Comparison of ENCODE assay signal across 20 cellular contexts in the genomic region with DNA sequence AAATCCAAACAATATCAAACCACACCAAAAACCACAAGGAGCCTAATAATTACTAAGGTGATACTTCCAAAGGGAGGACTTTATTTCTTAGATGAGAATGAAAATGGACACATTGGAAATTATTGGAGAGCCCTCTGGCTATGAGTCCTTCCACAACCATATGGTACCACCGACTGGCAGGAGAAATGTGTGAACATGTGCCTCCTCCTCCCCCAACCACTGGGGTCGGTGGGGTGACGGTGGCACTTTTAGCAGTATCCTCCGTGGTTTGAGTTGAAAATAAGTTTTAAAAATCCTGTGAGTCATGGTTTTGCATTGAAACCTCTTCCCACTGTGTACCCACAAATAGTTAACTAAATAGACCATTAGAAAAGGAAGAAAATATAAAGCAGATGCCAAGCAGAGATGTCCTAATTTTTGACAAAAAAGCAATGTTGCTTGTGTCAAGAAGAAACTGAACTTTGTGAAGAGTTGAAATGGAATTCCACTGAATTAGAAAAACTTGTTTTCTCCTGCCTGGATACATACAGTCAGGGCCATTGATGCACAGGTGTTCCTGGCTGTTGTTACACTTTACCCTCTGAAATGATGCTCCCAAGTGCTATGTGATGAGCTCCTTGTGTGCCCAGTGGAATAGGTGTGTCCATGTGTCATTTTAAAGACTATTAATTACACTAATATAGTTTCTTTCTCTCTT. TPM values are rescaled to one million over a fixed set of nuclear protein-coding genes. Genes with fewer than 3 reads are reported as not detected.
DNase-seq lines count a peak whose midpoint lies in the region; ATAC-seq, FAIRE-seq and TF ChIP-seq lines count a peak whose summit lies in the region.
"Had no signal": no experiment of that assay in that cellular context is flagged by ENCODE, and none has a peak within 500 bp of the region (broad histone marks: within the 10 kb centered on the region; RNA-seq: fewer than 3 reads in every experiment).

No MANE protein-coding gene starts in this region.

- peaks cover 53% of the 10 kb centered on the region for H3K79me2 ChIP-seq in endothelial cell of umbilical vein (ENCODE audit: control insufficient read depth, insufficient read depth, low read length)
- H3K79me2 ChIP-seq: parathyroid adenoma had no signal

- H3K27me3 ChIP-seq in left ventricle myocardium inferior (ENCODE audit: low read depth) (peaks cover 29% of the 10 kb centered on the region), endothelial cell of umbilical vein (ENCODE audit: control insufficient read depth in 2 of 2, insufficient read depth in 2 of 2, low read length in 2 of 2) (no peaks in the 10 kb centered on the region), lower lobe of right lung (ENCODE audit: low read depth) (peaks cover 16% of the 10 kb centered on the region), upper lobe of right lung (no peaks in the 10 kb centered on the region)

- no peak for TF ChIP-seq CTCF in left ventricle myocardium inferior (IDR thresholded peaks at IDR 0.05; ENCODE audit: borderline replicate concordance)
- TF ChIP-seq CTCF in endothelial cell of umbilical vein (IDR thresholded peaks at IDR 0.05; ENCODE audit: extremely low read depth in 1 of 2, insufficient read depth in 1 of 2, low read depth in 1 of 2, low read length in 2 of 2): no peak
- no peak for TF ChIP-seq CTCF in lower lobe of right lung (IDR thresholded peaks at IDR 0.05)
- TF ChIP-seq CTCF in upper lobe of right lung (IDR thresholded peaks at IDR 0.05): no peak
- TF ChIP-seq CTCF in endothelial cell (IDR thresholded peaks at IDR 0.05; ENCODE audit: unreplicated experiment): no peak

- no peaks in the 10 kb centered on the region for H3K9me1 ChIP-seq in endothelial cell of umbilical vein (replicated peaks; ENCODE audit: control insufficient read depth, extremely low read depth, insufficient read depth, low read length)

- BruUV-seq in endothelial cell of umbilical vein (replicated peaks; lab: Mats Ljungman, UMichigan): no TSS peak

- peaks cover 4% of the 10 kb centered on the region for H4K20me1 ChIP-seq in endothelial cell of umbilical vein (replicated peaks; ENCODE audit: control insufficient read depth, extremely low read depth, insufficient read depth, low read length)

- intact Hi-C loops in left ventricle myocardium inferior (cut with micrococcal nuclease) (loop anchor here (5.0 kb wide), 1 partner anchor 309 kb away; no protein-coding TSS in a partner anchor), Right ventricle myocardium superior (cut with DNase I) (loop anchor here (5.0 kb wide), 1 partner anchor 309 kb away; no protein-coding TSS in a partner anchor), endothelial cell of umbilical vein (cut with micrococcal nuclease) (loop anchor here (5.0 kb wide), 1 partner anchor 1081 kb away; no protein-coding TSS in a partner anchor), lower lobe of right lung (cut with DNase I) (no loop called here), upper lobe of right lung (cut with DNase I) (no loop called here)

- no peaks in the 10 kb centered on the region for H3K9me3 Mint-ChIP-seq in endothelial cell (ENCODE audit: unreplicated experiment)
- no peaks in the 10 kb centered on the region for H3K9me3 Mint-ChIP-seq in activated naive CD8-positive, alpha-beta T cell treated with anti-CD3 and anti-CD28 coated beads, Interleukin-2, amount 50 U/mL, for 24 hours
- H3K9me3 Mint-ChIP-seq: naive thymus-derived CD4-positive, alpha-beta T cell had no signal

- H3K27ac ChIP-seq in left ventricle myocardium inferior (replicated peaks): no peak overlapping the region
- H3K27ac ChIP-seq in endothelial cell of umbilical vein (ENCODE audit: insufficient read depth, low read depth, low read length): peak overlapping the region; percentile 98
- peak overlapping the region; percentile 48 for H3K27ac ChIP-seq in lower lobe of right lung
- H3K27ac ChIP-seq in upper lobe of right lung: no peak overlapping the region
- H3K27ac ChIP-seq: parathyroid adenoma, SK-N-MC had no signal

- H3K27me3 Mint-ChIP-seq in endothelial cell (ENCODE audit: unreplicated experiment): peaks cover 5% of the 10 kb centered on the region
- peaks cover 37% of the 10 kb centered on the region for H3K27me3 Mint-ChIP-seq in activated naive CD8-positive, alpha-beta T cell treated with anti-CD3 and anti-CD28 coated beads, Interleukin-2, amount 50 U/mL, for 24 hours

- ATAC-seq in Right ventricle myocardium superior (ENCODE audit: poor library complexity) (no peak), lower lobe of right lung (no peak), upper lobe of right lung (no peak)
- ATAC-seq in activated naive CD8-positive, alpha-beta T cell treated with anti-CD3 and anti-CD28 coated beads, Interleukin-2, amount 50 U/mL, for 24 hours: no peak
- ATAC-seq: activated CD4-positive, CD25-positive, alpha-beta regulatory T cell treated with anti-CD3 and anti-CD28 coated beads, Interleukin-2, amount 50 U/mL, for 24 hours; gastroesophageal sphincter; naive thymus-derived CD4-positive, alpha-beta T cell; PC-3 had no signal

- peak overlapping the region; percentile 93 for H3K4me2 ChIP-seq in endothelial cell of umbilical vein (ENCODE audit: insufficient read depth, low read length)

- no peaks in the 10 kb centered on the region for H3K36me3 ChIP-seq in left ventricle myocardium inferior
- H3K36me3 ChIP-seq in endothelial cell of umbilical vein (ENCODE audit: control insufficient read depth in 2 of 2, extremely low read depth in 1 of 2, insufficient read depth in 2 of 2, low read length in 2 of 2): peaks cover 35 to 54% of the 10 kb centered on the region in 2 experiments
- H3K36me3 ChIP-seq in lower lobe of right lung: peaks cover 27% of the 10 kb centered on the region
- no peaks in the 10 kb centered on the region for H3K36me3 ChIP-seq in upper lobe of right lung

- CTCF ChIA-PET in endothelial cell of umbilical vein (lab: Charles Lee): interaction anchor here (1.2 to 1.8 kb wide), 2 partner anchors 312 to 679 kb away, joined by 4 to 5 read pairs; no protein-coding TSS in a partner anchor

- no peak for DNase-seq in left ventricle myocardium inferior
- no peak for DNase-seq in Right ventricle myocardium superior
- DNase-seq in endothelial cell of umbilical vein (ENCODE audit: low read depth, low spot score): no peak
- DNase-seq in lower lobe of right lung: no peak
- no peak for DNase-seq in upper lobe of right lung
- no peak for DNase-seq in stimulated activated CD4-positive, alpha-beta T cell treated with anti-CD3 and anti-CD28 coated beads, Interleukin-4, amount 100 ng/mL, for 4 hours
- DNase-seq in endothelial cell (ENCODE audit: low spot score): no peak
- DNase-seq in activated naive CD8-positive, alpha-beta T cell treated with anti-CD3 and anti-CD28 coated beads, Interleukin-2, amount 50 U/mL, for 24 hours: no peak
- DNase-seq: central memory CD4-positive, alpha-beta T cell; DMS153; effector memory CD4-positive, alpha-beta T cell; naive thymus-derived CD4-positive, alpha-beta T cell; NCI-H748 treated with DMSO at 0.1 percent for 48 hours; PC-3; stimulated activated CD4-positive, alpha-beta T cell treated with anti-CD3 and anti-CD28 coated beads, Interleukin-4, amount 100 ng/mL, for 1 hour had no signal

- H3K4me1 ChIP-seq in left ventricle myocardium inferior: peaks cover 27% of the 10 kb centered on the region
- H3K4me1 ChIP-seq in endothelial cell of umbilical vein (ENCODE audit: control insufficient read depth, extremely low read depth, insufficient read depth, low read length): peaks cover 37% of the 10 kb centered on the region
- peaks cover 40% of the 10 kb centered on the region for H3K4me1 ChIP-seq in lower lobe of right lung
- H3K4me1 ChIP-seq in upper lobe of right lung: no peaks in the 10 kb centered on the region
- H3K4me1 ChIP-seq: parathyroid adenoma had no signal

- H3K4me3 ChIP-seq in left ventricle myocardium inferior (peak overlapping the region; percentile 68), endothelial cell of umbilical vein (replicated peaks in 1 of 3; ENCODE audit: insufficient read depth in 1 of 3, low read depth in 1 of 3, low read length in 3 of 3) (peak overlapping the region; percentile 91 to 98 (median 96)), lower lobe of right lung (peak overlapping the region; percentile 56), upper lobe of right lung (peak overlapping the region; percentile 53)
- H3K4me3 ChIP-seq: SK-N-MC had no signal

- TF ChIP-seq POLR2A in endothelial cell of umbilical vein (IDR thresholded peaks at IDR 0.05; ENCODE audit: low read depth, low read length): peak; percentile 87

- peak overlapping the region; percentile 99 for H3K9ac ChIP-seq in endothelial cell of umbilical vein (replicated peaks; ENCODE audit: extremely low read depth, insufficient read depth, low read length)
- H3K9ac ChIP-seq: parathyroid adenoma had no signal

- no peak overlapping the region for H3K27ac Mint-ChIP-seq in endothelial cell (ENCODE audit: unreplicated experiment)
- H3K27ac Mint-ChIP-seq in activated naive CD8-positive, alpha-beta T cell treated with anti-CD3 and anti-CD28 coated beads, Interleukin-2, amount 50 U/mL, for 24 hours: no peak overlapping the region
- H3K27ac Mint-ChIP-seq: naive thymus-derived CD4-positive, alpha-beta T cell had no signal

- H3K36me3 Mint-ChIP-seq in endothelial cell (ENCODE audit: low read depth, unreplicated experiment): peaks cover 10% of the 10 kb centered on the region
- H3K36me3 Mint-ChIP-seq in activated naive CD8-positive, alpha-beta T cell treated with anti-CD3 and anti-CD28 coated beads, Interleukin-2, amount 50 U/mL, for 24 hours (ENCODE audit: low read depth): no peaks in the 10 kb centered on the region

- no peak overlapping the region for H3K4me3 Mint-ChIP-seq in endothelial cell (ENCODE audit: unreplicated experiment)
- H3K4me3 Mint-ChIP-seq in activated naive CD8-positive, alpha-beta T cell treated with anti-CD3 and anti-CD28 coated beads, Interleukin-2, amount 50 U/mL, for 24 hours: no peak overlapping the region
- H3K4me3 Mint-ChIP-seq: naive thymus-derived CD4-positive, alpha-beta T cell had no signal

- dilution Hi-C loops in endothelial cell of umbilical vein (cut with MboI; ENCODE audit: extremely low pct_ligation_motif_present, low sequenced_read_pairs): loop anchor here (10.0 to 25.0 kb wide), 4 partner anchors 194 to 681 kb away; no protein-coding TSS in a partner anchor

- H3K4me1 Mint-ChIP-seq in endothelial cell (ENCODE audit: unreplicated experiment): peaks cover 21% of the 10 kb centered on the region
- H3K4me1 Mint-ChIP-seq in activated naive CD8-positive, alpha-beta T cell treated with anti-CD3 and anti-CD28 coated beads, Interleukin-2, amount 50 U/mL, for 24 hours: peaks cover 15% of the 10 kb centered on the region

- FAIRE-seq in endothelial cell of umbilical vein (lab: Jason Lieb, UNC): no peak

- no peak overlapping the region for H2AFZ ChIP-seq in endothelial cell of umbilical vein (ENCODE audit: low read depth, low read length)
- H2AFZ ChIP-seq: parathyroid adenoma had no signal

- POLR2A ChIA-PET in endothelial cell of umbilical vein (lab: Charles Lee): interaction anchor here (0.9 to 4.3 kb wide), 6 partner anchors 279 to 685 kb away, joined by 3 to 111 read pairs (median 4); no protein-coding TSS in a partner anchor

- H3K9me3 ChIP-seq in left ventricle myocardium inferior (replicated peaks) (no peaks in the 10 kb centered on the region), endothelial cell of umbilical vein (replicated peaks; ENCODE audit: control insufficient read depth, insufficient read depth, low read length) (no peaks in the 10 kb centered on the region), lower lobe of right lung (no peaks in the 10 kb centered on the region), upper lobe of right lung (no peaks in the 10 kb centered on the region)
- H3K9me3 ChIP-seq: gastroesophageal sphincter had no signal

RNA-seq across cellular contexts. Expression of a gene that starts 3.2 kb away (rescaled TPM):
- total RNA-seq in left ventricle myocardium inferior (5.9 TPM), Right ventricle myocardium superior (2.2 TPM), endothelial cell of umbilical vein (493 and 514 TPM in 2 replicates), lower lobe of right lung (61.2 TPM), upper lobe of right lung (18.8 TPM), endothelial cell (ENCODE audit: unreplicated experiment) (8.3 TPM)
- 492 and 498 TPM in 2 replicates for polyA plus RNA-seq in endothelial cell of umbilical vein
- 660 and 712 TPM in 2 replicates for polyA plus RNA-seq in endothelial cell of umbilical vein (2011; cell fraction: cytosol; rRNA removed)
- polyA plus RNA-seq in endothelial cell of umbilical vein (2011; cell fraction: nucleus; rRNA removed): 777 and 878 TPM in 2 replicates
- polyA plus RNA-seq in endothelial cell of umbilical vein (2012): 406 and 493 TPM in 2 replicates
- 345 and 433 TPM in 2 replicates for polyA minus RNA-seq in endothelial cell of umbilical vein
- 1.2 TPM for polyA minus RNA-seq in endothelial cell of umbilical vein (2011; cell fraction: cytosol; rRNA and poly(A)+ RNA removed)
- 248 and 267 TPM in 2 replicates for polyA minus RNA-seq in endothelial cell of umbilical vein (2011; cell fraction: nucleus; rRNA and poly(A)+ RNA removed)
- total RNA-seq: A673 had no signal

Comparison
In these comparisons a context has a peak if more than half of its experiments do, and no peak if none do; other contexts are left out.
1. H3K27ac ChIP-seq: peak in endothelial cell of umbilical vein (single experiment) and lower lobe of right lung (single experiment); none in left ventricle myocardium inferior (single experiment) and upper lobe of right lung (single experiment).
2. intact Hi-C loops: an anchor here in left ventricle myocardium inferior (5.0 kb wide), Right ventricle myocardium superior (5.0 kb wide) and endothelial cell of umbilical vein (5.0 kb wide); none called in lower lobe of right lung and upper lobe of right lung.
3. Peak in every context shown above with its lines, with median percentiles within 50 percentile points of each other: H3K4me3 ChIP-seq.